ENCODE assay signal across 20 cellular contexts in the genomic region with DNA sequence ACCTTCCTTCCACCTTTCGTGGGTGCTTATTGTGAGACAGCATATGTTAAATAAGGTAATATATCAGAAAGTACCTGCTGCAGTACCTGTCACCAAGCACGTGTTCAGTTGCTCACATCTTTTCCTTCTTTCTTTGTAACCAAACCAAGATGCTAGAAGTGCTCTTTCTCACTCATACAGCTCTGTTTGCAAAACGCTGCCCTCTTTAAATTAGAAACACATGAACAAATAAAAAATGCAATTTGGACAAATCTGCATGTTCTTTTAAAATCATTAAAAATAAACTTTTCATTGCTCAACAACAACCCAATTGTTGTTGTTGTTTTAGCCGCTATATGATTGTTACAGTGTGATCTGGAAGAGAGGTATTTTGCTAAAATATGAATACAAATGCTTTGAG.
"Had no signal": no experiment of that assay in that cellular context is flagged by ENCODE, and none has a peak within 500 bp of the region (broad histone marks: within the 10 kb centered on the region; RNA-seq: fewer than 3 reads in every experiment).

No MANE protein-coding gene starts in this region.

- H3K9me3 Mint-ChIP-seq: naive thymus-derived CD8-positive, alpha-beta T cell; stimulated activated naive B cell treated with anti-CD40 and anti-IgM and Interleukin-4, amounts not matched to agents 10 μg/mL and 1 μg/mL and 100 μg/mL, for 72 hours; stimulated activated naive CD8-positive, alpha-beta T cell treated with anti-CD3 and anti-CD28 coated beads, Interleukin-15, amount 100 ng/mL, for 72 hours had no signal

- H3K4me1 ChIP-seq: colonic mucosa, right atrium auricular region, sigmoid colon, testis, tibial nerve, upper lobe of right lung had no signal

- H3K36me3 ChIP-seq: colonic mucosa, ovary, right atrium auricular region, sigmoid colon, tibial nerve, upper lobe of right lung had no signal

- DNase-seq: colonic mucosa; erythroblast; left colon; left ventricle myocardium superior; mucosa of descending colon; naive thymus-derived CD8-positive, alpha-beta T cell; ovary; sigmoid colon; stimulated activated CD4-positive, alpha-beta T cell treated with anti-CD3 and anti-CD28 coated beads, Interleukin-2, amount 100 ng/mL, for 24 hours; stimulated activated CD4-positive, alpha-beta T cell treated with anti-CD3 and anti-CD28 coated beads, Interleukin-4, amount 100 ng/mL, for 4 hours; stimulated activated naive B cell treated with anti-CD40 and anti-IgM and Interleukin-4, amounts not matched to agents 10 μg/mL and 1 μg/mL and 100 μg/mL, for 72 hours; stimulated activated naive CD8-positive, alpha-beta T cell treated with anti-CD3 and anti-CD28 coated beads, Interleukin-15, amount 100 ng/mL, for 72 hours; testis; upper lobe of right lung had no signal

- H3K4me3 ChIP-seq: colonic mucosa, lung, mucosa of descending colon, ovary, right atrium auricular region, sigmoid colon, skin epidermis, testis, tibial nerve, upper lobe of right lung had no signal

- H3K27ac ChIP-seq: colonic mucosa, foreskin keratinocyte, ovary, right atrium auricular region, sigmoid colon, skin epidermis, testis, tibial nerve, upper lobe of right lung had no signal

- H3K27ac Mint-ChIP-seq: naive thymus-derived CD8-positive, alpha-beta T cell; stimulated activated naive B cell treated with anti-CD40 and anti-IgM and Interleukin-4, amounts not matched to agents 10 μg/mL and 1 μg/mL and 100 μg/mL, for 72 hours; stimulated activated naive CD8-positive, alpha-beta T cell treated with anti-CD3 and anti-CD28 coated beads, Interleukin-15, amount 100 ng/mL, for 72 hours had no signal

- H3K27me3 Mint-ChIP-seq: stimulated activated naive B cell treated with anti-CD40 and anti-IgM and Interleukin-4, amounts not matched to agents 10 μg/mL and 1 μg/mL and 100 μg/mL, for 72 hours; stimulated activated naive CD8-positive, alpha-beta T cell treated with anti-CD3 and anti-CD28 coated beads, Interleukin-15, amount 100 ng/mL, for 72 hours had no signal

- H3K27me3 ChIP-seq: colonic mucosa, ovary, right atrium auricular region, sigmoid colon, testis, tibial nerve, upper lobe of right lung had no signal

- H3K36me3 Mint-ChIP-seq: naive thymus-derived CD8-positive, alpha-beta T cell; stimulated activated naive B cell treated with anti-CD40 and anti-IgM and Interleukin-4, amounts not matched to agents 10 μg/mL and 1 μg/mL and 100 μg/mL, for 72 hours had no signal

- H3K4me1 Mint-ChIP-seq: naive thymus-derived CD8-positive, alpha-beta T cell; stimulated activated naive B cell treated with anti-CD40 and anti-IgM and Interleukin-4, amounts not matched to agents 10 μg/mL and 1 μg/mL and 100 μg/mL, for 72 hours had no signal

- H3K4me3 Mint-ChIP-seq: naive thymus-derived CD8-positive, alpha-beta T cell; neural crest cell; stimulated activated naive B cell treated with anti-CD40 and anti-IgM and Interleukin-4, amounts not matched to agents 10 μg/mL and 1 μg/mL and 100 μg/mL, for 72 hours; stimulated activated naive CD8-positive, alpha-beta T cell treated with anti-CD3 and anti-CD28 coated beads, Interleukin-15, amount 100 ng/mL, for 72 hours had no signal

- ATAC-seq: left colon; left ventricle myocardium superior; mucosa of descending colon; naive thymus-derived CD8-positive, alpha-beta T cell; upper lobe of right lung had no signal

- H3K9me3 ChIP-seq: colonic mucosa, mucosa of descending colon, ovary, right atrium auricular region, sigmoid colon, testis, tibial nerve, upper lobe of right lung had no signal
